ENCODE assay signal across 12 cellular contexts in genomic region chr2:64770781-64771334, GRCh38.
DNase-seq lines count a peak whose midpoint lies in the region; ATAC-seq and TF ChIP-seq lines count a peak whose summit lies in the region.
"Had no signal": no experiment of that assay in that cellular context is flagged by ENCODE, and none has a peak within 500 bp of the region (broad histone marks: within the 10 kb centered on the region; RNA-seq: fewer than 3 reads in every experiment).

No MANE protein-coding gene starts in this region.

- H3K9me3 ChIP-seq in breast epithelium (peaks cover 0 to 8% of the 10 kb centered on the region in 2 donors), uterus (no peaks in the 10 kb centered on the region)

- peaks cover 31% of the 10 kb centered on the region for H3K4me1 Mint-ChIP-seq in MCF 10A (ENCODE audit: insufficient read depth, unreplicated experiment)
- peaks cover 45% of the 10 kb centered on the region for H3K4me1 Mint-ChIP-seq in brain

- CTCF ChIA-PET in MCF 10A (lab: Yijun Ruan, JAX) = interaction anchor here (0.9 to 1.1 kb wide), 3 partner anchors 8 to 122 kb away, joined by 3 to 4 read pairs (median 3); no protein-coding TSS in a partner anchor

- POLR2A ChIA-PET in MCF 10A (lab: Yijun Ruan, JAX) = interaction anchor here (0.7 to 4.3 kb wide), 10 partner anchors 12 to 737 kb away, joined by 3 to 79 read pairs (median 3); partner anchors contain the start of gene SERTAD2

- no peak for TF ChIP-seq CTCF in MCF 10A (IDR thresholded peaks at IDR 0.05; ENCODE audit: unreplicated experiment)
- no peak for TF ChIP-seq CTCF in breast epithelium (IDR thresholded peaks at IDR 0.05)
- no peak for TF ChIP-seq CTCF in brain (conservative IDR thresholded peaks at IDR 0.05)
- no peak for TF ChIP-seq CTCF in uterus (IDR thresholded peaks at IDR 0.05)

- H3K27ac Mint-ChIP-seq in MCF 10A (ENCODE audit: low read depth, unreplicated experiment) = no peak overlapping the region
- peak overlapping the region in 3 of 5 experiments; percentile 14 to 76 (median 29) for H3K27ac Mint-ChIP-seq in brain

- no peak overlapping the region for H3K27ac ChIP-seq in breast epithelium
- peak overlapping the region; percentile 42 to 99 for H3K27ac ChIP-seq in uterus
- H3K27ac ChIP-seq: thoracic aorta had no signal

- TF ChIP-seq POLR2A in breast epithelium (IDR thresholded peaks at IDR 0.05) = no peak
- TF ChIP-seq POLR2A in uterus (IDR thresholded peaks at IDR 0.05) = peak in 1 of 2 donors; percentile 10

- H3K9me3 Mint-ChIP-seq in MCF 10A (ENCODE audit: unreplicated experiment) = no peaks in the 10 kb centered on the region
- peaks cover under 1 to 12% (median 9%) of the 10 kb centered on the region in 5 experiments for H3K9me3 Mint-ChIP-seq in brain

- H3K27me3 ChIP-seq in breast epithelium = no peaks in the 10 kb centered on the region
- H3K27me3 ChIP-seq in uterus = no peaks in the 10 kb centered on the region

- H3K4me3 Mint-ChIP-seq in MCF 10A (ENCODE audit: unreplicated experiment) = no peak overlapping the region
- peak overlapping the region in 1 of 5 experiments; percentile 43 for H3K4me3 Mint-ChIP-seq in brain

- H3K36me3 Mint-ChIP-seq in MCF 10A (ENCODE audit: insufficient read depth, unreplicated experiment) = no peaks in the 10 kb centered on the region
- no peaks in the 10 kb centered on the region for H3K36me3 Mint-ChIP-seq in brain

- no peak for ATAC-seq in HG03045 (IDR thresholded peaks at IDR 0.05; ENCODE audit: unreplicated experiment)

- H3K4me3 ChIP-seq in breast epithelium = no peak overlapping the region
- no peak overlapping the region for H3K4me3 ChIP-seq in uterus
- H3K4me3 ChIP-seq: thoracic aorta had no signal

- H3K27me3 Mint-ChIP-seq in MCF 10A (ENCODE audit: insufficient read depth, unreplicated experiment) (no peaks in the 10 kb centered on the region), brain (peaks cover 4% of the 10 kb centered on the region)

- DNase-seq in MCF 10A (ENCODE audit: unreplicated experiment) = peak; percentile 84
- no peak for DNase-seq in breast epithelium (ENCODE audit: low spot score in 2 of 2)
- peak; percentile 86 for DNase-seq in iris pigment epithelial cell (ENCODE audit: low read depth)
- peak; percentile 81 to 87 for DNase-seq in uterus
- DNase-seq in NK-92 treated with Interleukin-12 subunit alpha and Interleukin-12 subunit beta, amount 100 ng/mL, for 24 hours (lab: John Stamatoyannopoulos, UW) = no peak
- no peak for DNase-seq in COR-L47 (lab: John Stamatoyannopoulos, UW)
- DNase-seq: activated CD4-positive, alpha-beta T cell treated with anti-CD3 and anti-CD28 coated beads, Interleukin-2, amount 50 U/mL, for 48 hours; NCI-H1048; RPMI8226 had no signal

- no TSS peak for BruUV-seq in MCF 10A (replicated peaks; lab: Mats Ljungman, UMichigan)

- H3K4me1 ChIP-seq in breast epithelium (peaks cover 0 to 4% of the 10 kb centered on the region in 2 donors), uterus (peaks cover 4 to 7% of the 10 kb centered on the region in 2 donors)

- no peaks in the 10 kb centered on the region for H3K36me3 ChIP-seq in breast epithelium
- no peaks in the 10 kb centered on the region for H3K36me3 ChIP-seq in uterus
- H3K36me3 ChIP-seq: thoracic aorta had no signal

- intact Hi-C loops in MCF 10A (cut with micrococcal nuclease) (loop anchor here (1.0 kb wide), 3 partner anchors 20 to 94 kb away; no protein-coding TSS in a partner anchor), breast epithelium (cut with DNase I; ENCODE audit: low total_unique reads) (no loop called here), uterus (cut with DNase I; ENCODE audit: low total_unique reads) (no loop called here)

Comparison
In these comparisons a context has a peak if more than half of its experiments do, and no peak if none do; other contexts are left out.
1. DNase-seq: peak in MCF 10A (single experiment), iris pigment epithelial cell (single experiment) and uterus (2 of 2); none in breast epithelium (0 of 2), NK-92 treated with Interleukin-12 subunit alpha and Interleukin-12 subunit beta, amount 100 ng/mL, for 24 hours (single experiment) and COR-L47 (single experiment).
2. H3K27ac ChIP-seq: peak in uterus (2 of 2); none in breast epithelium (0 of 2).